ENCODE assay signal across 25 cellular contexts in the genomic region with DNA sequence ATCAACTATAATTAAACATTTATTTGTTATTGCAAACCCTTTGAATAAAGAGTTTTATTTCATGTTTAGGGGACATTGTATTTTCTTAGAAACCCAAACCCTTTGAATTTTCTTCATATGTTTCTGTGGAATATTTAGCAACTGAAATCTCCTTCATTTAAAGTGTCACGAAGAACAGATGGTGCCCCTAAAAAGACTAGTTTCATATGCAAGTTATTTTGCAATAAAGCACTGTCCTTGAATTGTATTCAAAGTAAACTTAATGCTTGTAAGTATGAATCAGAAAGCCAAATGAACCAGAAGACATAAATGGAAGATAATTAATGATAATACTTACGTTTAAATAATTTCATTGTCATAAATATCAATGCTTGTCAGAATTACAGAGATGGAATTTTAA.
"Had no signal": no experiment of that assay in that cellular context is flagged by ENCODE, and none has a peak within 500 bp of the region (broad histone marks: within the 10 kb centered on the region; RNA-seq: fewer than 3 reads in every experiment).

No MANE protein-coding gene starts in this region.

- H3K36me3 ChIP-seq: prostate gland, right atrium auricular region, thyroid gland, vagina had no signal

- H3K4me3 ChIP-seq: dorsolateral prefrontal cortex, prostate gland, right atrium auricular region, smooth muscle cell, thyroid gland, vagina had no signal

- H3K27ac ChIP-seq: prostate gland, right atrium auricular region, thyroid gland, vagina had no signal

- ATAC-seq: left lobe of liver; naive thymus-derived CD8-positive, alpha-beta T cell; sciatic nerve; stimulated activated naive CD8-positive, alpha-beta T cell treated with anti-CD3 and anti-CD28 coated beads, Interleukin-15, amount 100 ng/mL, for 72 hours had no signal

- DNase-seq: cortex of kidney; dorsolateral prefrontal cortex; effector CD4-positive, alpha-beta T cell; head of caudate nucleus; kidney; mammary epithelial cell; mesendoderm; midbrain; naive thymus-derived CD8-positive, alpha-beta T cell; nephron progenitor cell; nucleus accumbens; stimulated activated CD4-positive, alpha-beta T cell treated with anti-CD3 and anti-CD28 coated beads, Interleukin-12 subunit alpha, Interleukin-12 subunit beta, amount 100 ng/mL, for 4 hours; stimulated activated CD4-positive, alpha-beta T cell treated with anti-CD3 and anti-CD28 coated beads, Interleukin-1b, Interleukin-23, amount 100 ng/mL, for 48 hours; stimulated activated CD4-positive, alpha-beta T cell treated with anti-CD3 and anti-CD28 coated beads, Interleukin-4, amount 100 ng/mL, for 1 hour; stimulated activated CD8-positive, alpha-beta memory T cell treated with anti-CD3 and anti-CD28 coated beads, Interleukin-4, amount 100 ng/mL, for 48 hours; stimulated activated naive CD4-positive, alpha-beta T cell; stimulated activated naive CD8-positive, alpha-beta T cell treated with anti-CD3 and anti-CD28 coated beads, Interleukin-15, amount 100 ng/mL, for 72 hours; thyroid gland; trophoblast cell had no signal

- H3K9me3 ChIP-seq: prostate gland, right atrium auricular region, thyroid gland, vagina had no signal

- H3K27me3 ChIP-seq: dorsolateral prefrontal cortex, right atrium auricular region, thyroid gland, vagina had no signal

- H3K4me1 ChIP-seq: prostate gland, right atrium auricular region, thyroid gland, vagina had no signal
